12 cellular contexts compared by ENCODE assay signal in genomic region chr1:55081188-55081904, GRCh38. TPM values are rescaled to one million over a fixed set of nuclear protein-coding genes. Genes with fewer than 3 reads are reported as not detected.
DNase-seq lines count a peak whose midpoint lies in the region; ATAC-seq lines count a peak whose summit lies in the region.
"Had no signal": no experiment of that assay in that cellular context is flagged by ENCODE, and none has a peak within 500 bp of the region (broad histone marks: within the 10 kb centered on the region; RNA-seq: fewer than 3 reads in every experiment).

No MANE protein-coding gene starts in this region.

- H2BK120ac ChIP-seq in mesendoderm (ENCODE audit: low read depth, low read length) = no peak overlapping the region

- H3K36me3 ChIP-seq in mesendoderm (ENCODE audit: control insufficient read depth, insufficient read depth, low read length) = peaks cover 7% of the 10 kb centered on the region

- no peaks in the 10 kb centered on the region for H3K79me1 ChIP-seq in mesendoderm (ENCODE audit: low read length)

- ATAC-seq in HG03097 (IDR thresholded peaks at IDR 0.05; ENCODE audit: low FRiP score, unreplicated experiment) (no peak), HG03442 (IDR thresholded peaks at IDR 0.05; ENCODE audit: unreplicated experiment) (no peak)
- no peak for ATAC-seq in activated CD8-positive, alpha-beta memory T cell treated with anti-CD3 and anti-CD28 coated beads, Interleukin-2, amount 10 ng/mL, durations not matched to agents 7 days and 5 days

- peaks cover 38% of the 10 kb centered on the region for H3K36me3 Mint-ChIP-seq in activated CD8-positive, alpha-beta memory T cell treated with anti-CD3 and anti-CD28 coated beads, Interleukin-2, amount 10 ng/mL, durations not matched to agents 7 days and 5 days

- no peak overlapping the region for H2BK15ac ChIP-seq in mesendoderm (replicated peaks; ENCODE audit: low read depth)

- H3K27ac Mint-ChIP-seq in activated CD8-positive, alpha-beta memory T cell treated with anti-CD3 and anti-CD28 coated beads, Interleukin-2, amount 10 ng/mL, durations not matched to agents 7 days and 5 days = no peak overlapping the region

- no CpG with 5 or more reads among the region's 9 CpGs for WGBS in mesendoderm (ENCODE audit: extremely low coverage, insufficient coverage, low lambda C conversion rate)

- CTCF ChIA-PET in activated CD8-positive, alpha-beta memory T cell treated with anti-CD3 and anti-CD28 coated beads, Interleukin-2, amount 10 ng/mL, durations not matched to agents 7 days and 5 days (lab: Charles Lee) = interaction anchor here (0.6 to 1.4 kb wide), 2 partner anchors 10 to 196 kb away, joined by 3 to 4 read pairs; no protein-coding TSS in a partner anchor

- H4K8ac ChIP-seq in mesendoderm (ENCODE audit: low read depth, low read length) = no peak overlapping the region

- DNase-seq in COLO829 (ENCODE audit: low spot score) = peak; percentile 92
- DNase-seq in NCI-H226 = peak; percentile 76
- peak; percentile 50 for DNase-seq in dermis blood vessel endothelial cell
- peak; percentile 83 for DNase-seq in mesendoderm
- no peak for DNase-seq in activated CD8-positive, alpha-beta memory T cell treated with anti-CD3 and anti-CD28 coated beads, Interleukin-2, amount 10 ng/mL, durations not matched to agents 7 days and 5 days
- no peak for DNase-seq in T-helper 1 cell
- DNase-seq: activated naive CD4-positive, alpha-beta T cell; NCI-H2107; RPMI8226; sigmoid colon had no signal

- no peaks in the 10 kb centered on the region for H3K4me1 ChIP-seq in mesendoderm (ENCODE audit: control insufficient read depth, low read depth, low read length)

- no peak overlapping the region for H3K23ac ChIP-seq in mesendoderm (ENCODE audit: low read length)

- H4K5ac ChIP-seq in mesendoderm (ENCODE audit: low read length) = no peak overlapping the region

- no peaks in the 10 kb centered on the region for H3K27me3 ChIP-seq in mesendoderm (ENCODE audit: insufficient read depth, low read length, poor library complexity)
- H3K27me3 ChIP-seq: sigmoid colon had no signal

- H3K4me1 Mint-ChIP-seq in activated CD8-positive, alpha-beta memory T cell treated with anti-CD3 and anti-CD28 coated beads, Interleukin-2, amount 10 ng/mL, durations not matched to agents 7 days and 5 days = no peaks in the 10 kb centered on the region

- no peak overlapping the region for H3K4ac ChIP-seq in mesendoderm (ENCODE audit: low read depth, low read length)

- H3K27me3 Mint-ChIP-seq in activated CD8-positive, alpha-beta memory T cell treated with anti-CD3 and anti-CD28 coated beads, Interleukin-2, amount 10 ng/mL, durations not matched to agents 7 days and 5 days = no peaks in the 10 kb centered on the region

- H2BK5ac ChIP-seq in mesendoderm (ENCODE audit: low read length) = no peak overlapping the region

- H3K4me3 Mint-ChIP-seq in activated CD8-positive, alpha-beta memory T cell treated with anti-CD3 and anti-CD28 coated beads, Interleukin-2, amount 10 ng/mL, durations not matched to agents 7 days and 5 days = no peak overlapping the region

- no peak overlapping the region for H3K9ac ChIP-seq in mesendoderm (ENCODE audit: low read length)

- H3K79me2 ChIP-seq in mesendoderm (ENCODE audit: control insufficient read depth, insufficient read depth, low read length) = no peaks in the 10 kb centered on the region

- H3K4me2 ChIP-seq in mesendoderm (ENCODE audit: low read length) = no peak overlapping the region

- H3K4me3 ChIP-seq in mesendoderm (ENCODE audit: low read length) = no peak overlapping the region
- H3K4me3 ChIP-seq: sigmoid colon had no signal

- H3K56ac ChIP-seq in mesendoderm (ENCODE audit: low read length) = no peak overlapping the region

- no peaks in the 10 kb centered on the region for H3K9me3 Mint-ChIP-seq in activated CD8-positive, alpha-beta memory T cell treated with anti-CD3 and anti-CD28 coated beads, Interleukin-2, amount 10 ng/mL, durations not matched to agents 7 days and 5 days (ENCODE audit: low read depth)

- no peak overlapping the region for H3K27ac ChIP-seq in mesendoderm (ENCODE audit: low read depth, low read length)

- H3K18ac ChIP-seq in mesendoderm (ENCODE audit: low read length) = no peak overlapping the region

- H2AK5ac ChIP-seq in mesendoderm (ENCODE audit: low read length) = no peak overlapping the region

RNA-seq across cellular contexts. Expression of gene PCSK9, which starts 42.0 kb away (rescaled TPM):
- 0.70 TPM in 1 of 2 replicates, not detected in the other for total RNA-seq in dermis blood vessel endothelial cell
- 31.2 TPM for polyA plus RNA-seq in mesendoderm (2013, experiment 1 of 2)
- 32.2 TPM for polyA plus RNA-seq in mesendoderm (2013, experiment 2 of 2)
- total RNA-seq in activated CD8-positive, alpha-beta memory T cell treated with anti-CD3 and anti-CD28 coated beads, Interleukin-2, amount 10 ng/mL, durations not matched to agents 7 days and 5 days = under 1 TPM in 1 of 2 experiments, not detected in 1; 0.07 TPM

Comparison
In these comparisons a context has a peak if more than half of its experiments do, and no peak if none do; other contexts are left out.
1. DNase-seq: peak in COLO829 (single experiment), NCI-H226 (single experiment), dermis blood vessel endothelial cell (single experiment) and mesendoderm (single experiment); none in activated CD8-positive, alpha-beta memory T cell treated with anti-CD3 and anti-CD28 coated beads, Interleukin-2, amount 10 ng/mL, durations not matched to agents 7 days and 5 days (single experiment) and T-helper 1 cell (0 of 5).